Comparison of ENCODE assay signal across 11 cellular contexts in the genomic region with DNA sequence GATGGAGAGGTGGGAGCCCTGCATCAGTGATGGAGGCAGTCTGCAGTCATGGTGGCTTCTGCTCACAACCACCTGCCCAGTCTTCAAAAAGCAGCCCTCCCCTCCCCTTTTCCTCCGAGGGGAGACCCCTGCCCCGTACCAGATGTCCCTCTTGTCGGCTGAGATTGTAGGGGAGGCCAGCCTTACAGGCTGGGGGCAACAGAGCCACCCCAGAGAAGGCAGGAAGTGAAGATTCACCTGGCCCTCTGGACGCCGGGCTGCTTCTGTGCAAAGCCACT. TPM values are rescaled to one million over a fixed set of nuclear protein-coding genes. Genes with fewer than 3 reads are reported as not detected.
"Had no signal": no experiment of that assay in that cellular context is flagged by ENCODE, and none has a peak within 500 bp of the region (broad histone marks: within the 10 kb centered on the region; RNA-seq: fewer than 3 reads in every experiment).

No MANE protein-coding gene starts in this region.

- H3K4me1 Mint-ChIP-seq: mesothelial cell of epicardium had no signal

- H3K27me3 Mint-ChIP-seq: T-helper 17 cell had no signal

- FAIRE-seq: keratinocyte, TTC549 had no signal

- ATAC-seq: body of pancreas, gastroesophageal sphincter, T-helper 17 cell had no signal

- H3K4me3 Mint-ChIP-seq: mesothelial cell of epicardium, T-helper 17 cell had no signal

- DNase-seq: activated CD4-positive, CD25-positive, alpha-beta regulatory T cell; central memory CD4-positive, alpha-beta T cell; cortex of kidney; effector CD8-positive, alpha-beta T cell; T-helper 17 cell had no signal

- H3K9me3 Mint-ChIP-seq: mesothelial cell of epicardium had no signal

- H3K27ac Mint-ChIP-seq: mesothelial cell of epicardium, T-helper 17 cell had no signal

RNA-seq across cellular contexts. Expression of gene TNFRSF6B, which starts 4.5 kb away (rescaled TPM):
- total RNA-seq: mesothelial cell of epicardium, skeletal muscle tissue, T-helper 17 cell had no signal
